1 cellular context compared by ENCODE assay signal in the genomic region with DNA sequence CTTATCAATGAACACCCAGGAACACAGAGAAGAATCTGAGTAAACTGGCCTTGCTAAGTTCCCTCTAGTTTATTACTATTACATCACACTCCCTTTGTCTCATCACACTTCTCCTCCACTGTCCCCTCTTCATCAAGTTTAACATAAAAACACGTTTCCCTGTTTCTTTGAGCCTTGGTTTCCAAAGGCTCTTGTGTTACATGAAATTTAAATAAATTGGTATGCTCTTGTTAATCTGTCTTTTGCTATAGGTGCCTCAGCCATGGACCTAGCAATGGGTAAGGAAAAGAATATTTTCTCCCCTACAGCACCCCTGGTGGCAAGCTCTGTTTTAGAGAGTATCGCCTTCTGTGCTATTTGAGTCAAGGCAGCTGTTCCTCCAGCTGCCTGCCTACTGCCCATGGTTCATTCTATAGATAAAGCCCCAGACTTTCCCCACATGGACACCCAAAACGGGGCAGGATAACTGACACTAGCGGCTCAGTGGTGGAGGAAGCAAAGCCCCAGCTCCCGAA.
TF ChIP-seq lines count a peak whose summit lies in the region.

No MANE protein-coding gene starts in this region.

TF ChIP-seq in GM23338, 12 proteins besides CTCF, POLR2A, EP300 and RAD21 (continued from another document):
- TF ChIP-seq, protein P1, sequence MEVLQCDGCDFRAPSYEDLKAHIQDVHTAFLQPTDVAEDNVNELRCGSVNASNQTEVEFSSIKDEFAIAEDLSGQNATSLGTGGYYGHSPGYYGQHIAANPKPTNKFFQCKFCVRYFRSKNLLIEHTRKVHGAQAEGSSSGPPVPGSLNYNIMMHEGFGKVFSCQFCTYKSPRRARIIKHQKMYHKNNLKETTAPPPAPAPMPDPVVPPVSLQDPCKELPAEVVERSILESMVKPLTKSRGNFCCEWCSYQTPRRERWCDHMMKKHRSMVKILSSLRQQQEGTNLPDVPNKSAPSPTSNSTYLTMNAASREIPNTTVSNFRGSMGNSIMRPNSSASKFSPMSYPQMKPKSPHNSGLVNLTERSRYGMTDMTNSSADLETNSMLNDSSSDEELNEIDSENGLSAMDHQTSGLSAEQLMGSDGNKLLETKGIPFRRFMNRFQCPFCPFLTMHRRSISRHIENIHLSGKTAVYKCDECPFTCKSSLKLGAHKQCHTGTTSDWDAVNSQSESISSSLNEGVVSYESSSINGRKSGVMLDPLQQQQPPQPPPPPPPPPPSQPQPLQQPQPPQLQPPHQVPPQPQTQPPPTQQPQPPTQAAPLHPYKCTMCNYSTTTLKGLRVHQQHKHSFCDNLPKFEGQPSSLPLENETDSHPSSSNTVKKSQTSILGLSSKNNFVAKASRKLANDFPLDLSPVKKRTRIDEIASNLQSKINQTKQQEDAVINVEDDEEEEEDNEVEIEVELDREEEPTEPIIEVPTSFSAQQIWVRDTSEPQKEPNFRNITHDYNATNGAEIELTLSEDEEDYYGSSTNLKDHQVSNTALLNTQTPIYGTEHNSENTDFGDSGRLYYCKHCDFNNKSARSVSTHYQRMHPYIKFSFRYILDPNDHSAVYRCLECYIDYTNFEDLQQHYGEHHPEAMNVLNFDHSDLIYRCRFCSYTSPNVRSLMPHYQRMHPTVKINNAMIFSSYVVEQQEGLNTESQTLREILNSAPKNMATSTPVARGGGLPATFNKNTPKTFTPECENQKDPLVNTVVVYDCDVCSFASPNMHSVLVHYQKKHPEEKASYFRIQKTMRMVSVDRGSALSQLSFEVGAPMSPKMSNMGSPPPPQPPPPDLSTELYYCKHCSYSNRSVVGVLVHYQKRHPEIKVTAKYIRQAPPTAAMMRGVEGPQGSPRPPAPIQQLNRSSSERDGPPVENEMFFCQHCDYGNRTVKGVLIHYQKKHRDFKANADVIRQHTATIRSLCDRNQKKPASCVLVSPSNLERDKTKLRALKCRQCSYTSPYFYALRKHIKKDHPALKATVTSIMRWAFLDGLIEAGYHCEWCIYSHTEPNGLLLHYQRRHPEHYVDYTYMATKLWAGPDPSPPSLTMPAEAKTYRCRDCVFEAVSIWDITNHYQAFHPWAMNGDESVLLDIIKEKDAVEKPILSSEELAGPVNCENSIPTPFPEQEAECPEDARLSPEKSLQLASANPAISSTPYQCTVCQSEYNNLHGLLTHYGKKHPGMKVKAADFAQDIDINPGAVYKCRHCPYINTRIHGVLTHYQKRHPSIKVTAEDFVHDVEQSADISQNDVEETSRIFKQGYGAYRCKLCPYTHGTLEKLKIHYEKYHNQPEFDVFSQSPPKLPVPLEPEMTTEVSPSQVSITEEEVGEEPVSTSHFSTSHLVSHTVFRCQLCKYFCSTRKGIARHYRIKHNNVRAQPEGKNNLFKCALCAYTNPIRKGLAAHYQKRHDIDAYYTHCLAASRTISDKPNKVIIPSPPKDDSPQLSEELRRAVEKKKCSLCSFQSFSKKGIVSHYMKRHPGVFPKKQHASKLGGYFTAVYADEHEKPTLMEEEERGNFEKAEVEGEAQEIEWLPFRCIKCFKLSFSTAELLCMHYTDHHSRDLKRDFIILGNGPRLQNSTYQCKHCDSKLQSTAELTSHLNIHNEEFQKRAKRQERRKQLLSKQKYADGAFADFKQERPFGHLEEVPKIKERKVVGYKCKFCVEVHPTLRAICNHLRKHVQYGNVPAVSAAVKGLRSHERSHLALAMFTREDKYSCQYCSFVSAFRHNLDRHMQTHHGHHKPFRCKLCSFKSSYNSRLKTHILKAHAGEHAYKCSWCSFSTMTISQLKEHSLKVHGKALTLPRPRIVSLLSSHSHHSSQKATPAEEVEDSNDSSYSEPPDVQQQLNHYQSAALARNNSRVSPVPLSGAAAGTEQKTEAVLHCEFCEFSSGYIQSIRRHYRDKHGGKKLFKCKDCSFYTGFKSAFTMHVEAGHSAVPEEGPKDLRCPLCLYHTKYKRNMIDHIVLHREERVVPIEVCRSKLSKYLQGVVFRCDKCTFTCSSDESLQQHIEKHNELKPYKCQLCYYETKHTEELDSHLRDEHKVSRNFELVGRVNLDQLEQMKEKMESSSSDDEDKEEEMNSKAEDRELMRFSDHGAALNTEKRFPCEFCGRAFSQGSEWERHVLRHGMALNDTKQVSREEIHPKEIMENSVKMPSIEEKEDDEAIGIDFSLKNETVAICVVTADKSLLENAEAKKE (CRISPR knock-in tag; IDR thresholded peaks at IDR 0.05), result no peak
- TF ChIP-seq POLR2AphosphoS5 (IDR thresholded peaks at IDR 0.05; ENCODE audit: low read depth) (no peak), ZNF331 (CRISPR knock-in tag; IDR thresholded peaks at IDR 0.05; ENCODE audit: low read depth) (no peak), NANOG (IDR thresholded peaks at IDR 0.05; ENCODE audit: borderline replicate concordance) (no peak), STAT1 (IDR thresholded peaks at IDR 0.05; ENCODE audit: unreplicated experiment) (no peak), ZNF114 (CRISPR knock-in tag; IDR thresholded peaks at IDR 0.05) (no peak), REST (IDR thresholded peaks at IDR 0.05; ENCODE audit: unreplicated experiment) (no peak), CREB1 (CRISPR knock-in tag; IDR thresholded peaks at IDR 0.05; ENCODE audit: low read depth) (no peak), EZH2 (IDR thresholded peaks at IDR 0.05; ENCODE audit: low read depth, unreplicated experiment) (no peak)
